In the genomic region with DNA sequence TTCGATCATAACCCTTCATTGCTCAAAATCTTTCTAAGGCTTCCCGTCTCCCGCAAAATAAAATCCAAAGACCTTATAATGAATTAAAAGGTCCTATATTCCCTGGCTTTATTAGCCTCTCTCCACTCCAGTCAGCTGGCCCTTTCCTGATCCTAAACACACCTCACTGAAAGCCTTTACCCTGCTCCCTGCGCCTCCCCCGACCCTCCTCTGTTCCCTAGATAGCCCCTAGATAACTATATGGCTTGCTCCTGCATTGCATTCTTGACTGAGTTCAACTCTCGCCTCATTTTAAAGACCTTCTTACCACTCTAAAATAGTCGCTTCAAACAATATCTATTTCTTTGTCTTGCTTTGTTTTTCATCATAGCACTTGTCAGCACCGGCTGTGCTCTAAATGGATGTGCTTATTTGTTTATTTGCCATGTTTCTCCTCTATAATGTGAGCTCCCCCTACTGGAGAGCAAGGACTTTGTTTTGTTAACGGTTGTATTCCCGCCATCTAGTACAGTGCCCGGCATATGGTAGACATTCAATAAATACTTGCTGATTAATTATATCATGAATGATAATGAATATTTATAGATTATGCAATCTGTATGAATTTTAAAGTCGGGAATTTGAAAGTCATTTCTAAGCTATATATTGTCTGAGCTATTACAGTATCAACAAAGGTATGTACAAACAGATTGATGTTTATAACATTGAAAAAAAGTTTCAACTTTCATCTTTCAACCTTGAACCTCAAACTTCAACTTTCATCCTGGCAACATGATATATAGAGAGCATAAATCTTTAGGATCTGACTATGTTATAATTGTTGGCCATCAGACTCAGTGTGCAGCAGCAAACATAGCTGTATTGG, we compare ENCODE assay signal across 7 cellular contexts.
DNase-seq lines count a peak whose midpoint lies in the region; ATAC-seq and TF ChIP-seq lines count a peak whose summit lies in the region.

No MANE protein-coding gene starts in this region.

- H3K4me1 ChIP-seq in iPS-18a (ENCODE audit: control insufficient read depth, low read depth, low read length) = peaks cover 4% of the 10 kb centered on the region

- H3K4me3 ChIP-seq in astrocyte of the spinal cord (ENCODE audit: low read depth, low read length) (no peak overlapping the region), iPS-18a (ENCODE audit: low read length) (peak overlapping the region; percentile 53)

- no peak overlapping the region for H3K27ac ChIP-seq in iPS-18a (ENCODE audit: low read length)

- TF ChIP-seq CTCF in astrocyte of the spinal cord (IDR thresholded peaks at IDR 0.05; ENCODE audit: low read depth, low read length) = peak; percentile 74

- no peaks in the 10 kb centered on the region for H3K9me3 ChIP-seq in iPS-18a (ENCODE audit: control insufficient read depth, low read depth, low read length)

- H3K36me3 ChIP-seq in iPS-18a (ENCODE audit: control insufficient read depth, low read depth, low read length) = no peaks in the 10 kb centered on the region

- in situ Hi-C loops in astrocyte of the spinal cord (cut with HindIII; ENCODE audit: low sequenced_read_pairs) = no loop called here

- H3K9ac ChIP-seq in iPS-18a (ENCODE audit: low read length) = no peak overlapping the region

- peak; percentile 90 for ATAC-seq in GM19455 (IDR thresholded peaks at IDR 0.05; ENCODE audit: unreplicated experiment)
- peak; percentile 81 for ATAC-seq in HG03432 (IDR thresholded peaks at IDR 0.05; ENCODE audit: unreplicated experiment)

- peak; percentile 81 for DNase-seq in EL
- DNase-seq in NCI-H446 treated with DMSO at 0.1 percent for 48 hours (lab: John Stamatoyannopoulos, UW) = peak; percentile 63
- DNase-seq in astrocyte of the spinal cord (ENCODE audit: low read depth, low spot score) = peak; percentile 77
- DNase-seq in smooth muscle cell of the brain vasculature (ENCODE audit: low read depth, low spot score) = peak; percentile 62

- no peaks in the 10 kb centered on the region for H3K27me3 ChIP-seq in iPS-18a (ENCODE audit: control insufficient read depth, insufficient read depth, low read length)
